In genomic region chr1:1142352-1142751, GRCh38 we compare ENCODE assay signal across 11 cellular contexts. TPM values are rescaled to one million over a fixed set of nuclear protein-coding genes. Genes with fewer than 3 reads are reported as not detected.
A peak's percentile ranks its signal among the peaks of the same experiment; 100 is the strongest.
DNase-seq lines count a peak whose midpoint lies in the region; ATAC-seq and TF ChIP-seq lines count a peak whose summit lies in the region.
"Not testable (repeated sequence)": the region's sequence is repeated elsewhere in the genome, so short reads cannot be mapped to it uniquely, and the experiment has no call there.
"Had no signal": no experiment of that assay in that cellular context is flagged by ENCODE, and none has a peak within 500 bp of the region (broad histone marks: within the 10 kb centered on the region; RNA-seq: fewer than 3 reads in every experiment).

No MANE protein-coding gene starts in this region.

- not testable (repeated sequence) for H2AFZ ChIP-seq in neuronal stem cell (ENCODE audit: low read length)

- not testable (repeated sequence) for H3K9me3 ChIP-seq in BLaER1 treated with 17β-estradiol and CSF1 and Interleukin-3, amounts not matched to agents 10 nM and 100 nM (replicated peaks in 1 of 11); colonic mucosa; neuronal stem cell (replicated peaks in 1 of 2; ENCODE audit: control insufficient read depth in 2 of 2, insufficient read depth in 1 of 2, low read depth in 1 of 2, low read length in 2 of 2)

- H4K91ac ChIP-seq in neuronal stem cell (ENCODE audit: low read depth, low read length, poor library complexity), result not testable (repeated sequence)

- peak overlapping the region; percentile 99 for H2AK5ac ChIP-seq in neuronal stem cell (ENCODE audit: low read depth, low read length)

- H3K27ac ChIP-seq in BLaER1 treated with 17β-estradiol and CSF1 and Interleukin-3, amounts not matched to agents 10 nM and 100 nM; neuronal stem cell (replicated peaks; ENCODE audit: low read length): not testable (repeated sequence)
- peak overlapping the region; percentile 96 for H3K27ac ChIP-seq in colonic mucosa

- CTCF ChIA-PET in activated B cell treated with CpG ODN at 0.5 μM for 24 hours (lab: Charles Lee), result not testable (repeated sequence)
- CTCF ChIA-PET in activated CD8-positive, alpha-beta T cell treated with anti-CD3 and anti-CD28 coated beads, Interleukin-2, amount 10 ng/mL, durations not matched to agents 7 days and 5 days (lab: Charles Lee), result interaction anchor here (1.1 kb wide), 1 partner anchor 20 kb away, joined by 3 read pairs; no protein-coding TSS in a partner anchor

- H3K9ac ChIP-seq in BLaER1 treated with 17β-estradiol and CSF1 and Interleukin-3, amounts not matched to agents 10 nM and 100 nM, result peak overlapping the region in 1 of 11 experiments; percentile 83; a peak in 1 of 22 replicates
- H3K9ac ChIP-seq in colonic mucosa (ENCODE audit: low read depth in 2 of 2, low read length in 2 of 2), result peak overlapping the region in 1 of 2 donors; percentile 85
- H3K9ac ChIP-seq in neuronal stem cell (ENCODE audit: low read depth, low read length, poor library complexity), result peak overlapping the region; percentile 44

- H4K8ac ChIP-seq in neuronal stem cell (ENCODE audit: low read depth, low read length), result not testable (repeated sequence)

- not testable (repeated sequence) for H3K4me3 Mint-ChIP-seq in activated B cell treated with CpG ODN at 0.5 μM for 24 hours; activated CD8-positive, alpha-beta T cell treated with anti-CD3 and anti-CD28 coated beads, Interleukin-2, amount 10 ng/mL, durations not matched to agents 7 days and 5 days

- ATAC-seq in activated B cell treated with CpG ODN at 0.5 μM for 24 hours (ENCODE audit: low read depth); activated CD8-positive, alpha-beta T cell treated with anti-CD3 and anti-CD28 coated beads, Interleukin-2, amount 10 ng/mL, durations not matched to agents 7 days and 5 days: not testable (repeated sequence)
- peak; percentile 19 for ATAC-seq in stimulated activated naive CD8-positive, alpha-beta T cell treated with anti-CD3 and anti-CD28 coated beads, Interleukin-15, Interleukin-2, amounts not matched to agents 100 U/mL and 50 U/mL, for 24 hours

- peaks cover 22 to 76% (median 65%) of the 10 kb centered on the region in 10 experiments for H3K4me1 ChIP-seq in BLaER1 treated with 17β-estradiol and CSF1 and Interleukin-3, amounts not matched to agents 10 nM and 100 nM
- H3K4me1 ChIP-seq in colonic mucosa, result peaks cover 14% of the 10 kb centered on the region
- not testable (repeated sequence) for H3K4me1 ChIP-seq in neuronal stem cell (ENCODE audit: control insufficient read depth in 2 of 2, insufficient read depth in 1 of 2, low read depth in 1 of 2, low read length in 2 of 2)

- H3K27me3 Mint-ChIP-seq in activated B cell treated with CpG ODN at 0.5 μM for 24 hours; activated CD8-positive, alpha-beta T cell treated with anti-CD3 and anti-CD28 coated beads, Interleukin-2, amount 10 ng/mL, durations not matched to agents 7 days and 5 days (ENCODE audit: low read depth): not testable (repeated sequence)

- H2BK12ac ChIP-seq in neuronal stem cell (ENCODE audit: low read length), result peak overlapping the region; percentile 47

- not testable (repeated sequence) for TF ChIP-seq POLR2A in NB4 (IDR thresholded peaks at IDR 0.05; ENCODE audit: extremely low read depth, insufficient read length)

- H3K4ac ChIP-seq in neuronal stem cell (ENCODE audit: low read length), result not testable (repeated sequence)

- peaks cover 0 to 31% (median 0%) of the 10 kb centered on the region in 11 experiments; a peak in 4 of 22 replicates for H4K20me1 ChIP-seq in BLaER1 treated with 17β-estradiol and CSF1 and Interleukin-3, amounts not matched to agents 10 nM and 100 nM

- H2BK5ac ChIP-seq in neuronal stem cell (ENCODE audit: low read length), result not testable (repeated sequence)

- not testable (repeated sequence) for H3K79me1 ChIP-seq in neuronal stem cell (ENCODE audit: low read depth, low read length)

- no CpG with 5 or more reads among the region's 15 CpGs for WGBS in neuronal stem cell (ENCODE audit: extremely low coverage in 2 of 2, insufficient read length in 2 of 2, insufficient replicate concordance in 1 of 2), 2 donors

- H3K4me1 Mint-ChIP-seq in activated B cell treated with CpG ODN at 0.5 μM for 24 hours, result peaks cover 48% of the 10 kb centered on the region
- H3K4me1 Mint-ChIP-seq in activated CD8-positive, alpha-beta T cell treated with anti-CD3 and anti-CD28 coated beads, Interleukin-2, amount 10 ng/mL, durations not matched to agents 7 days and 5 days (ENCODE audit: low read depth), result peaks cover 58% of the 10 kb centered on the region

- POLR2A ChIA-PET in activated B cell treated with CpG ODN at 0.5 μM for 24 hours (lab: Charles Lee), result not testable (repeated sequence)
- POLR2A ChIA-PET in activated CD8-positive, alpha-beta T cell treated with anti-CD3 and anti-CD28 coated beads, Interleukin-2, amount 10 ng/mL, durations not matched to agents 7 days and 5 days (lab: Charles Lee), result interaction anchor here (0.6 kb wide), 1 partner anchor 26 kb away, joined by 3 read pairs; the partner anchor contains the start of gene C1orf159

- peak; percentile 52 for DNase-seq in NB4 (ENCODE audit: low read depth)
- not testable (repeated sequence) for DNase-seq in activated B cell treated with CpG ODN at 0.5 μM for 24 hours; activated CD8-positive, alpha-beta T cell treated with anti-CD3 and anti-CD28 coated beads, Interleukin-2, amount 10 ng/mL, durations not matched to agents 7 days and 5 days; colonic mucosa; neuronal stem cell (ENCODE audit: low spot score)
- peak; percentile 45 for DNase-seq in activated naive CD4-positive, alpha-beta T cell treated with Interleukin-2 at 50 U/mL for 16 hours
- DNase-seq in stimulated activated naive CD8-positive, alpha-beta T cell treated with anti-CD3 and anti-CD28 coated beads, Interleukin-15, Interleukin-2, amounts not matched to agents 100 U/mL and 50 U/mL, for 24 hours, result peak; percentile 60

- H3K23ac ChIP-seq in neuronal stem cell (ENCODE audit: low read depth, low read length, poor library complexity), result peak overlapping the region; percentile 80

- peak overlapping the region; percentile 95 for H2BK15ac ChIP-seq in neuronal stem cell (ENCODE audit: low read length)

- peak overlapping the region in 9 of 11 experiments; percentile 79 to 94 (median 87); a peak in 17 of 22 replicates for H3K4me2 ChIP-seq in BLaER1 treated with 17β-estradiol and CSF1 and Interleukin-3, amounts not matched to agents 10 nM and 100 nM
- H3K4me2 ChIP-seq in neuronal stem cell (ENCODE audit: insufficient read depth, low read length, poor library complexity, severe bottlenecking), result not testable (repeated sequence)

- peak overlapping the region; percentile 65 for H3K27ac Mint-ChIP-seq in activated B cell treated with CpG ODN at 0.5 μM for 24 hours
- H3K27ac Mint-ChIP-seq in activated CD8-positive, alpha-beta T cell treated with anti-CD3 and anti-CD28 coated beads, Interleukin-2, amount 10 ng/mL, durations not matched to agents 7 days and 5 days, result peak overlapping the region; percentile 92

- not testable (repeated sequence) for H3K36me3 ChIP-seq in BLaER1 treated with 17β-estradiol and CSF1 and Interleukin-3, amounts not matched to agents 10 nM and 100 nM; colonic mucosa; neuronal stem cell (replicated peaks in 1 of 2; ENCODE audit: control insufficient read depth in 2 of 2, insufficient read depth in 2 of 2, low read length in 2 of 2)

- H3K14ac ChIP-seq in neuronal stem cell (ENCODE audit: low read length), result peak overlapping the region; percentile 47

- H3K4me3 ChIP-seq in BLaER1 treated with 17β-estradiol and CSF1 and Interleukin-3, amounts not matched to agents 10 nM and 100 nM; NB4 (ENCODE audit: low read depth, low read length); colonic mucosa; neuronal stem cell (ENCODE audit: low read length in 2 of 2): not testable (repeated sequence)

- TF ChIP-seq CTCF in NB4 (IDR thresholded peaks at IDR 0.05; ENCODE audit: low read depth, low read length); activated B cell treated with CpG ODN at 0.5 μM for 24 hours (IDR thresholded peaks at IDR 0.05); colonic mucosa (IDR thresholded peaks at IDR 0.05): not testable (repeated sequence)

- H3K27me3 ChIP-seq in BLaER1 treated with 17β-estradiol and CSF1 and Interleukin-3, amounts not matched to agents 10 nM and 100 nM, result peaks cover 0 to 51% (median 5%) of the 10 kb centered on the region in 11 experiments; a peak in 12 of 22 replicates
- H3K27me3 ChIP-seq in colonic mucosa, result not testable (repeated sequence)
- H3K27me3 ChIP-seq in neuronal stem cell (ENCODE audit: control insufficient read depth in 3 of 3, insufficient read depth in 3 of 3, low read depth in 1 of 3, low read length in 3 of 3), result peaks cover 0 to 22% (median 8%) of the 10 kb centered on the region in 3 experiments

- intact Hi-C loops in activated B cell treated with CpG ODN at 0.5 μM for 24 hours (cut with micrococcal nuclease), result loop anchor here (5.0 kb wide), 1 partner anchor 90 kb away; the partner anchor contains the start of genes B3GALT6 and SDF4
- intact Hi-C loops in colonic mucosa (cut with DNase I), result not testable (repeated sequence)

- peak overlapping the region; percentile 72 for H2BK120ac ChIP-seq in neuronal stem cell (ENCODE audit: low read depth, low read length)

- H3K18ac ChIP-seq in neuronal stem cell (ENCODE audit: low read length), result peak overlapping the region; percentile 71

- not testable (repeated sequence) for H3K9me3 Mint-ChIP-seq in activated B cell treated with CpG ODN at 0.5 μM for 24 hours; activated CD8-positive, alpha-beta T cell treated with anti-CD3 and anti-CD28 coated beads, Interleukin-2, amount 10 ng/mL, durations not matched to agents 7 days and 5 days (ENCODE audit: insufficient read depth)

- H3K36me3 Mint-ChIP-seq in activated B cell treated with CpG ODN at 0.5 μM for 24 hours (ENCODE audit: low read depth); activated CD8-positive, alpha-beta T cell treated with anti-CD3 and anti-CD28 coated beads, Interleukin-2, amount 10 ng/mL, durations not matched to agents 7 days and 5 days (ENCODE audit: low read depth): not testable (repeated sequence)

RNA-seq across cellular contexts. Expression of gene C1orf159, which starts 26.5 kb away (rescaled TPM):
- 20.8 and 26.5 TPM in 2 replicates for total RNA-seq in activated B cell treated with CpG ODN at 0.5 μM for 24 hours
- 10 to 100 TPM; 24.5 to 26.8 TPM for total RNA-seq in activated CD8-positive, alpha-beta T cell treated with anti-CD3 and anti-CD28 coated beads, Interleukin-2, amount 10 ng/mL, durations not matched to agents 7 days and 5 days
- total RNA-seq in colonic mucosa, result 10 to 100 TPM; 18.9 to 36.0 TPM
- 12.3 TPM for polyA plus RNA-seq in neuronal stem cell (2013, experiment 1 of 2)
- polyA plus RNA-seq in neuronal stem cell (2013, experiment 2 of 2), result 11.7 TPM

RNA-seq across cellular contexts. Expression of gene TTLL10, which starts 31.3 kb away (rescaled TPM):
- total RNA-seq in activated B cell treated with CpG ODN at 0.5 μM for 24 hours (0.16 TPM in 1 of 2 replicates, not detected in the other), colonic mucosa (1 to 10 TPM in 1 of 2 donors, under 1 TPM in 1; 0.64 to 2.3 TPM)
- under 1 TPM; 0.63 to 0.90 TPM for total RNA-seq in activated CD8-positive, alpha-beta T cell treated with anti-CD3 and anti-CD28 coated beads, Interleukin-2, amount 10 ng/mL, durations not matched to agents 7 days and 5 days
- 1.3 TPM for polyA plus RNA-seq in neuronal stem cell (2013, experiment 1 of 2)
- 1.3 TPM for polyA plus RNA-seq in neuronal stem cell (2013, experiment 2 of 2)
- total RNA-seq: A172; CD8-positive, alpha-beta T cell; GM12878 had no signal
- polyA plus RNA-seq: GM12878 had no signal
